ENCODE assay signal across 29 cellular contexts in genomic region chr20:58748628-58749027, GRCh38.
"Had no signal": no experiment of that assay in that cellular context is flagged by ENCODE, and none has a peak within 500 bp of the region (broad histone marks: within the 10 kb centered on the region; RNA-seq: fewer than 3 reads in every experiment).

No MANE protein-coding gene starts in this region.

- H3K36me3 ChIP-seq: stomach, suprapubic skin, thoracic aorta, thyroid gland, tibial artery, tibial nerve, transverse colon, upper lobe of left lung, upper lobe of right lung, uterus, vagina had no signal

- H3K9me3 Mint-ChIP-seq: stimulated activated effector memory CD8-positive, alpha-beta T cell treated with anti-CD3 and anti-CD28 coated beads, Interleukin-12 subunit alpha, Interleukin-12 subunit beta, amount 100 ng/mL, for 72 hours; stimulated activated naive B cell treated with anti-CD40 and anti-IgM and Interleukin-4, amounts not matched to agents 10 μg/mL and 1 μg/mL and 100 μg/mL, for 72 hours; stimulated activated naive CD8-positive, alpha-beta T cell treated with anti-CD3 and anti-CD28 coated beads, Interleukin-15, amount 100 ng/mL, for 72 hours; stimulated activated naive CD8-positive, alpha-beta T cell treated with anti-CD3 and anti-CD28 coated beads, Interleukin-15, Interleukin-2, amounts not matched to agents 100 ng/mL and 50 ng/mL, for 24 hours; type B pancreatic cell had no signal

- H3K9me3 ChIP-seq: stomach, suprapubic skin, testis, thoracic aorta, thyroid gland, tibial artery, tibial nerve, transverse colon, upper lobe of left lung, upper lobe of right lung, uterus, vagina had no signal

- DNase-seq: stimulated activated CD4-positive, alpha-beta T cell treated with anti-CD3 and anti-CD28 coated beads, Interleukin-2, amount 100 ng/mL, for 48 hours; stimulated activated CD4-positive, alpha-beta T cell treated with anti-CD3 and anti-CD28 coated beads, Interleukin-4, amount 100 ng/mL, for 1 hour; stimulated activated CD4-positive, alpha-beta T cell treated with anti-CD3 and anti-CD28 coated beads, Interleukin-4, amount 100 ng/mL, for 24 hours; stimulated activated CD4-positive, alpha-beta T cell treated with anti-CD3 and anti-CD28 coated beads, Interleukin-4, amount 100 ng/mL, for 4 hours; stimulated activated CD8-positive, alpha-beta memory T cell treated with anti-CD3 and anti-CD28 coated beads, Interleukin-4, amount 100 ng/mL, for 48 hours; stimulated activated naive B cell treated with anti-CD40 and anti-IgM and Interleukin-4, amounts not matched to agents 10 μg/mL and 1 μg/mL and 100 μg/mL, for 72 hours; stimulated activated naive CD4-positive, alpha-beta T cell; stimulated activated naive CD4-positive, alpha-beta T cell treated with Interleukin-2 at 50 U/mL for 16 hours; stimulated activated naive CD8-positive, alpha-beta T cell treated with anti-CD3 and anti-CD28 coated beads, Interleukin-15, amount 100 ng/mL, for 72 hours; stimulated activated naive CD8-positive, alpha-beta T cell treated with anti-CD3 and anti-CD28 coated beads, Interleukin-15, Interleukin-2, amounts not matched to agents 100 U/mL and 50 U/mL, for 24 hours; stomach; substantia nigra; testis; thyroid gland; tibial artery; transverse colon; trophoblast cell; upper lobe of right lung; uterus had no signal

- FAIRE-seq: urothelium cell line had no signal

- H3K4me1 Mint-ChIP-seq: stimulated activated effector memory CD8-positive, alpha-beta T cell treated with anti-CD3 and anti-CD28 coated beads, Interleukin-12 subunit alpha, Interleukin-12 subunit beta, amount 100 ng/mL, for 72 hours; stimulated activated memory B cell treated with anti-CD40 and anti-IgM and Interleukin-4, amounts not matched to agents 10 μg/mL and 1 μg/mL and 100 μg/mL, for 72 hours; stimulated activated naive B cell treated with anti-CD40 and anti-IgM and Interleukin-4, amounts not matched to agents 10 μg/mL and 1 μg/mL and 100 μg/mL, for 72 hours; stimulated activated naive CD8-positive, alpha-beta T cell treated with anti-CD3 and anti-CD28 coated beads, Interleukin-15, amount 100 ng/mL, for 72 hours had no signal

- H3K4me1 ChIP-seq: stomach, suprapubic skin, testis, thyroid gland, tibial artery, tibial nerve, transverse colon, upper lobe of left lung, upper lobe of right lung, uterus, vagina had no signal

- H3K4me3 Mint-ChIP-seq: stimulated activated effector memory CD8-positive, alpha-beta T cell treated with anti-CD3 and anti-CD28 coated beads, Interleukin-12 subunit alpha, Interleukin-12 subunit beta, amount 100 ng/mL, for 72 hours; stimulated activated memory B cell treated with anti-CD40 and anti-IgM and Interleukin-4, amounts not matched to agents 10 μg/mL and 1 μg/mL and 100 μg/mL, for 72 hours; stimulated activated naive B cell treated with anti-CD40 and anti-IgM and Interleukin-4, amounts not matched to agents 10 μg/mL and 1 μg/mL and 100 μg/mL, for 72 hours; stimulated activated naive CD8-positive, alpha-beta T cell treated with anti-CD3 and anti-CD28 coated beads, Interleukin-15, amount 100 ng/mL, for 72 hours; stimulated activated naive CD8-positive, alpha-beta T cell treated with anti-CD3 and anti-CD28 coated beads, Interleukin-15, Interleukin-2, amounts not matched to agents 100 ng/mL and 50 ng/mL, for 24 hours; type B pancreatic cell had no signal

- H3K27me3 ChIP-seq: testis, thyroid gland, upper lobe of left lung, uterus, vagina had no signal

- H3K4me3 ChIP-seq: stomach, suprapubic skin, testis, thoracic aorta, thyroid gland, tibial artery, tibial nerve, transverse colon, upper lobe of left lung, upper lobe of right lung, uterus, vagina had no signal

- H3K27ac ChIP-seq: stomach, suprapubic skin, testis, thoracic aorta, thyroid gland, tibial artery, tibial nerve, transverse colon, upper lobe of left lung, upper lobe of right lung, uterus, vagina had no signal

- H3K36me3 Mint-ChIP-seq: stimulated activated effector memory CD8-positive, alpha-beta T cell treated with anti-CD3 and anti-CD28 coated beads, Interleukin-12 subunit alpha, Interleukin-12 subunit beta, amount 100 ng/mL, for 72 hours; stimulated activated memory B cell treated with anti-CD40 and anti-IgM and Interleukin-4, amounts not matched to agents 10 μg/mL and 1 μg/mL and 100 μg/mL, for 72 hours; stimulated activated naive B cell treated with anti-CD40 and anti-IgM and Interleukin-4, amounts not matched to agents 10 μg/mL and 1 μg/mL and 100 μg/mL, for 72 hours; type B pancreatic cell had no signal

- H3K27ac Mint-ChIP-seq: stimulated activated effector memory CD8-positive, alpha-beta T cell treated with anti-CD3 and anti-CD28 coated beads, Interleukin-12 subunit alpha, Interleukin-12 subunit beta, amount 100 ng/mL, for 72 hours; stimulated activated memory B cell treated with anti-CD40 and anti-IgM and Interleukin-4, amounts not matched to agents 10 μg/mL and 1 μg/mL and 100 μg/mL, for 72 hours; stimulated activated naive B cell treated with anti-CD40 and anti-IgM and Interleukin-4, amounts not matched to agents 10 μg/mL and 1 μg/mL and 100 μg/mL, for 72 hours; stimulated activated naive CD8-positive, alpha-beta T cell treated with anti-CD3 and anti-CD28 coated beads, Interleukin-15, Interleukin-2, amounts not matched to agents 100 ng/mL and 50 ng/mL, for 24 hours; type B pancreatic cell had no signal

- ATAC-seq: stimulated activated effector memory CD8-positive, alpha-beta T cell treated with anti-CD3 and anti-CD28 coated beads, Interleukin-12 subunit alpha, Interleukin-12 subunit beta, amount 100 ng/mL, for 72 hours; stimulated activated memory B cell treated with anti-CD40 and anti-IgM and Interleukin-4, amounts not matched to agents 10 μg/mL and 1 μg/mL and 100 μg/mL, for 72 hours; stimulated activated naive B cell treated with anti-CD40 and anti-IgM and Interleukin-4, amounts not matched to agents 10 μg/mL and 1 μg/mL and 100 μg/mL, for 72 hours; stimulated activated naive CD8-positive, alpha-beta T cell treated with anti-CD3 and anti-CD28 coated beads, Interleukin-15, amount 100 ng/mL, for 72 hours; stimulated activated naive CD8-positive, alpha-beta T cell treated with anti-CD3 and anti-CD28 coated beads, Interleukin-15, Interleukin-2, amounts not matched to agents 100 U/mL and 50 U/mL, for 24 hours; upper lobe of right lung had no signal
